Comparison of ENCODE assay signal across 14 cellular contexts in the genomic region with DNA sequence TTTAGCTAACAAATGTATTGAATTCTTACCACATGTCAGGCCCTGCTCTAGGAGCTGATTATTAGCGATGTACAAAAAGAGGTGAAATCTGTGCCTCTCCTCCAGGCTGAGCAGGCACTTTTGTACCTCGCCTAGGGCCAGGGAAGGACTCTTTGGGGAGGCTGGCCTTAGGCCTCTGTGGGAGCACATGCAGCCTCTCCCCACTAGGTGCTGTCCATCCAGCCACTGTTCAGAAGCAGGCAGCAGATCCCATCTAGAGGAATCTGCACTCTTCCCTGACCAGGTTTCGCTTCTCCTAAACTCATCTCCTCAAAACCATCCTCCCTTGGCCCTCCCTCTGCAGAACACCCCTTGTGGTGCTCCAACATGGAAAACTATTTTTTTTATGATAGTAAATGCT. TPM values are rescaled to one million over a fixed set of nuclear protein-coding genes. Genes with fewer than 3 reads are reported as not detected.
DNase-seq lines count a peak whose midpoint lies in the region; ATAC-seq and TF ChIP-seq lines count a peak whose summit lies in the region.
"Had no signal": no experiment of that assay in that cellular context is flagged by ENCODE, and none has a peak within 500 bp of the region (broad histone marks: within the 10 kb centered on the region; RNA-seq: fewer than 3 reads in every experiment).

No MANE protein-coding gene starts in this region.

- TF ChIP-seq CTCF in brain microvascular endothelial cell (IDR thresholded peaks at IDR 0.05; ENCODE audit: low read depth, low read length, missing control alignments) (peak; percentile 45), progenitor cell of endocrine pancreas (IDR thresholded peaks at IDR 0.05; ENCODE audit: unreplicated experiment) (peak; percentile 47), tibial nerve (IDR thresholded peaks at IDR 0.05) (no peak)

- WGBS in tibial nerve, 2 donors = 84% methylated on average over 3 of the region's 3 CpGs

- TF ChIP-seq POLR2A in tibial nerve (IDR thresholded peaks at IDR 0.05) = no peak

- peak; percentile 25 for DNase-seq in DMS 273 (lab: John Stamatoyannopoulos, UW; ENCODE audit: unreplicated experiment)
- no peak for DNase-seq in DMS 273 treated with DMSO at 0.1 percent for 48 hours (lab: John Stamatoyannopoulos, UW)
- no peak for DNase-seq in brain microvascular endothelial cell
- DNase-seq in progenitor cell of endocrine pancreas (ENCODE audit: low spot score, unreplicated experiment) = peak; percentile 10
- no peak for DNase-seq in activated gamma-delta T cell (lab: John Stamatoyannopoulos, UW)
- DNase-seq in tibial nerve (ENCODE audit: low spot score in 2 of 2) = no peak
- DNase-seq in anterior cingulate cortex (lab: John Stamatoyannopoulos, UW) = no peak
- DNase-seq: KBM-7; kidney; NCI-H524 treated with DMSO at 0.1 percent for 48 hours; stimulated activated naive CD8-positive, alpha-beta T cell treated with anti-CD3 and anti-CD28 coated beads, Interleukin-15, Interleukin-2, amounts not matched to agents 100 U/mL and 50 U/mL, for 24 hours; T-helper 1 cell had no signal

- no peak overlapping the region for H3K27ac Mint-ChIP-seq in progenitor cell of endocrine pancreas

- H3K4me3 Mint-ChIP-seq in progenitor cell of endocrine pancreas (ENCODE audit: low read depth) = no peak overlapping the region

- no peaks in the 10 kb centered on the region for H3K27me3 ChIP-seq in brain microvascular endothelial cell (replicated peaks)
- no peaks in the 10 kb centered on the region for H3K27me3 ChIP-seq in tibial nerve

- no peaks in the 10 kb centered on the region for H3K9me3 ChIP-seq in tibial nerve

- H3K36me3 ChIP-seq in brain microvascular endothelial cell (replicated peaks) = no peaks in the 10 kb centered on the region
- no peaks in the 10 kb centered on the region for H3K36me3 ChIP-seq in tibial nerve

- no peaks in the 10 kb centered on the region for H3K9me3 Mint-ChIP-seq in progenitor cell of endocrine pancreas (ENCODE audit: low read depth)

- H3K4me3 ChIP-seq in brain microvascular endothelial cell (ENCODE audit: low read depth, low read length) (no peak overlapping the region), tibial nerve (no peak overlapping the region)

- no peaks in the 10 kb centered on the region for H3K4me1 Mint-ChIP-seq in progenitor cell of endocrine pancreas (ENCODE audit: low read depth)

- H3K27ac ChIP-seq in brain microvascular endothelial cell (no peak overlapping the region), tibial nerve (no peak overlapping the region)
- H3K27ac ChIP-seq: 22Rv1 had no signal

- ATAC-seq in HG03342 (IDR thresholded peaks at IDR 0.05; ENCODE audit: unreplicated experiment) = peak; percentile 48
- ATAC-seq: stimulated activated naive CD8-positive, alpha-beta T cell treated with anti-CD3 and anti-CD28 coated beads, Interleukin-15, Interleukin-2, amounts not matched to agents 100 U/mL and 50 U/mL, for 24 hours had no signal

- no peaks in the 10 kb centered on the region for H3K36me3 Mint-ChIP-seq in progenitor cell of endocrine pancreas (ENCODE audit: insufficient read depth)

- peaks cover 6% of the 10 kb centered on the region for H3K27me3 Mint-ChIP-seq in progenitor cell of endocrine pancreas

- in situ Hi-C loops in brain microvascular endothelial cell (cut with HindIII; ENCODE audit: low pct_ligation_motif_present, low sequenced_read_pairs) = no loop called here

- H3K4me1 ChIP-seq in tibial nerve = no peaks in the 10 kb centered on the region

- TF ChIP-seq EP300 in tibial nerve (IDR thresholded peaks at IDR 0.05) = no peak

RNA-seq across cellular contexts. Expression of gene WT1, which starts 51.9 kb away (rescaled TPM):
- total RNA-seq in progenitor cell of endocrine pancreas = not detected in 2 replicates
- total RNA-seq in tibial nerve = not detected

Comparison
In these comparisons a context has a peak if more than half of its experiments do, and no peak if none do; other contexts are left out.
1. DNase-seq: peak in DMS 273 (single experiment) and progenitor cell of endocrine pancreas (single experiment); none in DMS 273 treated with DMSO at 0.1 percent for 48 hours (single experiment), brain microvascular endothelial cell (single experiment), activated gamma-delta T cell (single experiment), tibial nerve (0 of 2) and anterior cingulate cortex (0 of 58).
2. CTCF ChIP-seq: peak in brain microvascular endothelial cell (single experiment) and progenitor cell of endocrine pancreas (single experiment); none in tibial nerve (0 of 5).